In genomic region chr2:241140445-241140840, GRCh38 we compare ENCODE assay signal across 18 cellular contexts.
"Had no signal": no experiment of that assay in that cellular context is flagged by ENCODE, and none has a peak within 500 bp of the region (broad histone marks: within the 10 kb centered on the region; RNA-seq: fewer than 3 reads in every experiment).

No MANE protein-coding gene starts in this region.

- H3K27me3 Mint-ChIP-seq: naive thymus-derived CD8-positive, alpha-beta T cell; stimulated activated naive B cell treated with anti-CD40 and anti-IgM and Interleukin-4, amounts not matched to agents 10 μg/mL and 1 μg/mL and 100 μg/mL, for 72 hours; stimulated activated naive CD8-positive, alpha-beta T cell treated with anti-CD3 and anti-CD28 coated beads, Interleukin-15, amount 100 ng/mL, for 72 hours had no signal

- H3K27me3 ChIP-seq: hepatocyte, testis, tibial nerve, upper lobe of right lung had no signal

- H3K4me1 ChIP-seq: tibial nerve, upper lobe of right lung had no signal

- H3K9me3 Mint-ChIP-seq: endodermal cell; naive thymus-derived CD8-positive, alpha-beta T cell; neural crest cell; stimulated activated naive B cell treated with anti-CD40 and anti-IgM and Interleukin-4, amounts not matched to agents 10 μg/mL and 1 μg/mL and 100 μg/mL, for 72 hours; stimulated activated naive CD8-positive, alpha-beta T cell treated with anti-CD3 and anti-CD28 coated beads, Interleukin-15, amount 100 ng/mL, for 72 hours had no signal

- H3K4me3 Mint-ChIP-seq: endodermal cell; naive thymus-derived CD8-positive, alpha-beta T cell; neural crest cell; stimulated activated naive B cell treated with anti-CD40 and anti-IgM and Interleukin-4, amounts not matched to agents 10 μg/mL and 1 μg/mL and 100 μg/mL, for 72 hours; stimulated activated naive CD8-positive, alpha-beta T cell treated with anti-CD3 and anti-CD28 coated beads, Interleukin-15, amount 100 ng/mL, for 72 hours had no signal

- H3K4me3 ChIP-seq: coronary artery, hepatocyte, mucosa of descending colon, testis, tibial nerve, upper lobe of right lung had no signal

- H3K27ac Mint-ChIP-seq: endodermal cell; stimulated activated naive B cell treated with anti-CD40 and anti-IgM and Interleukin-4, amounts not matched to agents 10 μg/mL and 1 μg/mL and 100 μg/mL, for 72 hours had no signal

- H3K27ac ChIP-seq: coronary artery, hepatocyte, testis, tibial nerve, upper lobe of right lung had no signal

- H3K9me3 ChIP-seq: mucosa of descending colon, testis, tibial nerve, upper lobe of right lung had no signal

- DNase-seq: cerebellar nuclear complex; effector CD4-positive, alpha-beta T cell; endodermal cell; foreskin melanocyte; head of caudate nucleus; mucosa of descending colon; naive thymus-derived CD8-positive, alpha-beta T cell; stimulated activated CD4-positive, alpha-beta T cell treated with anti-CD3 and anti-CD28 coated beads, Interleukin-15, amount 100 ng/mL, for 24 hours; stimulated activated CD4-positive, alpha-beta T cell treated with anti-CD3 and anti-CD28 coated beads, Interleukin-1b, Interleukin-23, amount 100 ng/mL, for 48 hours; stimulated activated CD4-positive, alpha-beta T cell treated with anti-CD3 and anti-CD28 coated beads, Interleukin-4, amount 100 ng/mL, for 24 hours; stimulated activated naive B cell treated with anti-CD40 and anti-IgM and Interleukin-4, amounts not matched to agents 10 μg/mL and 1 μg/mL and 100 μg/mL, for 72 hours; stimulated activated naive CD8-positive, alpha-beta T cell treated with anti-CD3 and anti-CD28 coated beads, Interleukin-15, amount 100 ng/mL, for 72 hours; testis; upper lobe of right lung had no signal

- H3K4me1 Mint-ChIP-seq: endodermal cell; neural crest cell; stimulated activated naive CD8-positive, alpha-beta T cell treated with anti-CD3 and anti-CD28 coated beads, Interleukin-15, amount 100 ng/mL, for 72 hours had no signal
